In the genomic region with DNA sequence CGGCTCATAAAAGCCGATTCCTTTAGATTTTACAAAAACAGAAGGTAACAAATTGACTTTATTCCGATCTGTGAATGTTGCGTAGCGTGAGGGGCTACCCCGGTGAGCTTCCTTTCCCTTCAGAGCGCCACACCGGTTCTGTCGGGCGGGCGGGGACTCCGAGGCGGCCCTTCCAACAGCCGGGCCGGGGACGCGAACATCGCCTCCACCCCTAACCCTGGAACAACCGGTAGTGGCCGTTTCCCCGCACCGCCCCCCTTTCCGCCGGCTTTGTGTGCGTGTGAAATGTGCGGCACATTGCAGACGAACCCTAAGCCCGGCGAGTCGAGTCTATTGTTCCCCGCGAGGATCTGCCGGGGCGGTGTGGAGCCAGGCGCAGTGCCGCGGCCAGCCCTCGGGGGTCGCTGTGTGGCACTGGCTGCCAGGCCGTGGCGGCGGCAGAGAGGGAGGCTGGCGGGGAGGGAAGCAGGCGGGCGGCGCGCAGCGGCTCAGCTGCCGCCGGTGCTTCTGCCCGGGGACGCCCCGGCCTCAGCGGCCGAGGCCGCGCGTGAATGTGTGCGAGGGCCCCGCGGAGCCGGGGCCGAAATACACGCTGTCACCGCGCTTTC, we compare ENCODE assay signal across 8 cellular contexts. TPM values are rescaled to one million over a fixed set of nuclear protein-coding genes. Genes with fewer than 3 reads are reported as not detected.
DNase-seq lines count a peak whose midpoint lies in the region; ATAC-seq, FAIRE-seq and TF ChIP-seq lines count a peak whose summit lies in the region.

No MANE protein-coding gene starts in this region.

- FAIRE-seq in pancreas (lab: Jason Lieb, UNC), result peak; percentile 45

- peaks cover 18% of the 10 kb centered on the region for H3K36me3 Mint-ChIP-seq in activated naive CD8-positive, alpha-beta T cell treated with anti-CD3 and anti-CD28 coated beads, Interleukin-2, amount 10 ng/mL, durations not matched to agents 7 days and 5 days

- DNase-seq in NCI-H1105 (lab: John Stamatoyannopoulos, UW) (peak; percentile 97), SKM-1 (lab: John Stamatoyannopoulos, UW; ENCODE audit: unreplicated experiment) (peak; percentile 44), Right ventricle myocardium superior (peak; percentile 98), pancreas (peak; percentile 97 to 98 (median 98)), tibial artery (peak; percentile 95 to 98)
- DNase-seq in activated naive CD8-positive, alpha-beta T cell treated with anti-CD3 and anti-CD28 coated beads, Interleukin-2, amount 10 ng/mL, durations not matched to agents 7 days and 5 days, result peak; percentile 98

- POLR2A ChIA-PET in activated naive CD8-positive, alpha-beta T cell treated with anti-CD3 and anti-CD28 coated beads, Interleukin-2, amount 10 ng/mL, durations not matched to agents 7 days and 5 days (lab: Charles Lee), result interaction anchor here (0.6 to 7.2 kb wide), 23 partner anchors 9 to 1487 kb away, joined by 3 to 120 read pairs (median 3); partner anchors contain the start of genes ANO6, SCAF11 and SLC38A1

- H3K27me3 ChIP-seq in pancreas (no peaks in the 10 kb centered on the region), tibial artery (no peaks in the 10 kb centered on the region)

- intact Hi-C loops in Right ventricle myocardium superior (cut with DNase I), result no loop called here
- intact Hi-C loops in pancreas (cut with DNase I), result no loop called here
- intact Hi-C loops in tibial artery (cut with DNase I; ENCODE audit: low total_unique reads), result loop anchor here (2.0 to 10.0 kb wide), 2 partner anchors 184 to 262 kb away; partner anchors contain the start of gene SCAF11

- no peaks in the 10 kb centered on the region for H3K27me3 Mint-ChIP-seq in activated naive CD8-positive, alpha-beta T cell treated with anti-CD3 and anti-CD28 coated beads, Interleukin-2, amount 10 ng/mL, durations not matched to agents 7 days and 5 days

- peaks cover 18% of the 10 kb centered on the region for H3K4me1 Mint-ChIP-seq in activated naive CD8-positive, alpha-beta T cell treated with anti-CD3 and anti-CD28 coated beads, Interleukin-2, amount 10 ng/mL, durations not matched to agents 7 days and 5 days

- peak; percentile 85 for TF ChIP-seq CTCF in GM12873 (IDR thresholded peaks at IDR 0.05; ENCODE audit: insufficient read depth, low read depth, low read length, missing control alignments)
- peak; percentile 92 to 98 (median 96) for TF ChIP-seq CTCF in pancreas (IDR thresholded peaks at IDR 0.05)
- peak; percentile 96 to 97 for TF ChIP-seq CTCF in tibial artery (IDR thresholded peaks at IDR 0.05)

- peak overlapping the region; percentile 99 for H3K4me3 Mint-ChIP-seq in activated naive CD8-positive, alpha-beta T cell treated with anti-CD3 and anti-CD28 coated beads, Interleukin-2, amount 10 ng/mL, durations not matched to agents 7 days and 5 days

- ATAC-seq in HG02678 (IDR thresholded peaks at IDR 0.05; ENCODE audit: unreplicated experiment) (peak; percentile 55), Right ventricle myocardium superior (ENCODE audit: poor library complexity) (peak; percentile 82), pancreas (peak; percentile 72 to 83 (median 78))
- ATAC-seq in activated naive CD8-positive, alpha-beta T cell treated with anti-CD3 and anti-CD28 coated beads, Interleukin-2, amount 10 ng/mL, durations not matched to agents 7 days and 5 days (ENCODE audit: low read depth), result peak; percentile 68

- WGBS in pancreas, 2 donors, result 0% methylated on average over 43 to 66 of the region's 66 CpGs

- no peaks in the 10 kb centered on the region for H3K36me3 ChIP-seq in pancreas
- H3K36me3 ChIP-seq in tibial artery, result no peaks in the 10 kb centered on the region

- H3K4me1 ChIP-seq in pancreas (peaks cover 13 to 44% (median 42%) of the 10 kb centered on the region in 3 donors), tibial artery (peaks cover 0 to 44% (median 20%) of the 10 kb centered on the region in 4 donors)

- H3K27ac Mint-ChIP-seq in activated naive CD8-positive, alpha-beta T cell treated with anti-CD3 and anti-CD28 coated beads, Interleukin-2, amount 10 ng/mL, durations not matched to agents 7 days and 5 days, result peak overlapping the region; percentile 98

- H3K9me3 ChIP-seq in pancreas, result no peaks in the 10 kb centered on the region
- H3K9me3 ChIP-seq in tibial artery, result no peaks in the 10 kb centered on the region

- H3K4me3 ChIP-seq in pancreas (peak overlapping the region; percentile 37 to 86 (median 76)), tibial artery (peak overlapping the region; percentile 94 to 95)

- H3K9me3 Mint-ChIP-seq in activated naive CD8-positive, alpha-beta T cell treated with anti-CD3 and anti-CD28 coated beads, Interleukin-2, amount 10 ng/mL, durations not matched to agents 7 days and 5 days, result no peaks in the 10 kb centered on the region

- peak overlapping the region; percentile 88 to 99 (median 96) for H3K27ac ChIP-seq in pancreas
- peak overlapping the region; percentile 100 for H3K27ac ChIP-seq in tibial artery

RNA-seq across cellular contexts. Expression of gene ARID2, which starts 0.8 kb away (rescaled TPM):
- total RNA-seq in activated naive CD8-positive, alpha-beta T cell treated with anti-CD3 and anti-CD28 coated beads, Interleukin-2, amount 10 ng/mL, durations not matched to agents 7 days and 5 days, result 10 to 100 TPM; 48.1 to 49.3 TPM
- total RNA-seq in Right ventricle myocardium superior (14.3 TPM), pancreas (10 to 100 TPM; 11.0 to 25.6 (median 16.4) TPM)
- polyA plus RNA-seq in pancreas, result 1 to 10 TPM; 6.1 to 7.0 TPM

Comparison
In these comparisons a context has a peak if more than half of its experiments do, and no peak if none do; other contexts are left out.
1. Peak in every context shown above with its lines: DNase-seq, ATAC-seq, H3K4me3 ChIP-seq and H3K27ac ChIP-seq.
2. DNase-seq: peak in every context shown above with its lines; median percentile 98 in activated naive CD8-positive, alpha-beta T cell treated with anti-CD3 and anti-CD28 coated beads, Interleukin-2, amount 10 ng/mL, durations not matched to agents 7 days and 5 days; 98 in Right ventricle myocardium superior; 98 in pancreas; 97 in NCI-H1105; 96 in tibial artery; 44 in SKM-1.